ENCODE assay signal across 8 cellular contexts in the genomic region with DNA sequence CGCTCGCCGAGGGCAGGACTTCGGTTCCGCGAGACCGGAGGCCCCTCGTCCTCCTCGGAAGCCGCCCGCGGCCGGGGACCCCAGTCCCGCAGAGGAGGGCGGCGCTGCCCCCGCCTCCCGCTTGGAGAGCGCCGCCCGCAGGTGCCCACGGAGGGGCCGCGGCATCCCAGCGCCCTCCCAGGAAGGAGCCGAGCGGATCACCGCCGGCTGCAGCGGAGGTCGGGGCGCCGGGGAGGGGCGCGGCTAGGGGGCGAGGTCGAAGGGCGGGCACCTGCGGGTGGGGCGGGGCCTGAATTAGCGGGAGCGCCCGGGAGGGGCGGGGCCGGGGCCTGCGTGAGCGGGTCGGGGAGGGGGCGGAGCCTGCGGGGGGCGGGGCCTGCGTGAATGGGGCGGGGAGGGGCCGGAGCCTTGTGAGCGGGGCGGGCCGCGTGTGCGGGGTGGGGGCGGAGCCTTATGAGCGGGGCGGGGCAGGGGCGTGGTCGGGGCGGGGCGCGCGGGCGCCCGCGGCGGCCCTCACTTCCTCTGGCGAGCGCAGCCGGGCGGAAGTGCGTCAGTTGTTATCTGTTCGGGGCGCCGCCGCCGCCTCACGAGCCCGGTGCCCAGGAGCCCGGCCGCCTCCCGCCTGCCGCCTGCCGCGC. TPM values are rescaled to one million over a fixed set of nuclear protein-coding genes. Genes with fewer than 3 reads are reported as not detected.
A peak's percentile ranks its signal among the peaks of the same experiment; 100 is the strongest.
DNase-seq lines count a peak whose midpoint lies in the region; ATAC-seq and TF ChIP-seq lines count a peak whose summit lies in the region.

A gene (plus strand): TSS at position 550 of the 638 bp plus-strand sequence.

- peak; percentile 48 for ATAC-seq in HG02610 (IDR thresholded peaks at IDR 0.05; ENCODE audit: unreplicated experiment)
- ATAC-seq in Right ventricle myocardium inferior = peak; percentile 89
- peak; percentile 69 for ATAC-seq in thoracic aorta (ENCODE audit: insufficient number of reproducible peaks, low FRiP score, low read depth)

- no peak for TF ChIP-seq EP300 in ovary (IDR thresholded peaks at IDR 0.05)

- peak within 1 kb of the TSS; percentile 82 for H3K27ac Mint-ChIP-seq in activated naive CD8-positive, alpha-beta T cell treated with anti-CD3 and anti-CD28 coated beads for 36 hours

- H4K20me1 ChIP-seq in SU-DHL-6 (ENCODE audit: low read depth, low read length) = peaks cover 10% of the 10 kb centered on the region; the same call in 1 of the 2 replicates

- TF ChIP-seq POLR2A in ovary (IDR thresholded peaks at IDR 0.05) = no peak

- H3K9me3 ChIP-seq in SU-DHL-6 (ENCODE audit: insufficient read depth, low read length) = no peaks in the 10 kb centered on the region
- H3K9me3 ChIP-seq in ovary = no peaks in the 10 kb centered on the region
- no peaks in the 10 kb centered on the region for H3K9me3 ChIP-seq in thoracic aorta

- peak within 1 kb of the TSS; percentile 59 for H2AFZ ChIP-seq in SU-DHL-6 (ENCODE audit: low read depth, low read length, severe bottlenecking)

- 1 to 2% (median 1%) methylated on average over 20 to 85 of the region's 90 CpGs for WGBS in ovary, 3 donors

- H3K36me3 ChIP-seq in SU-DHL-6 (ENCODE audit: low read length) (no peaks in the 10 kb centered on the region), ovary (no peaks in the 10 kb centered on the region), thoracic aorta (no peaks in the 10 kb centered on the region)

- H3F3A ChIP-seq in SU-DHL-6 (ENCODE audit: insufficient read depth) = no peaks in the 10 kb centered on the region

- peak; percentile 59 for DNase-seq in GM04504 (ENCODE audit: low read depth)
- peak; percentile 88 for DNase-seq in NCI-H1105 (lab: John Stamatoyannopoulos, UW)
- peak; percentile 89 for DNase-seq in activated naive CD8-positive, alpha-beta T cell treated with anti-CD3 and anti-CD28 coated beads for 36 hours
- peak; percentile 97 for DNase-seq in Right ventricle myocardium inferior (ENCODE audit: missing footprints)
- DNase-seq in ovary = peak; percentile 89 to 94 (median 92)
- DNase-seq in thoracic aorta (ENCODE audit: low spot score) = peak; percentile 59

- intact Hi-C loops in Right ventricle myocardium inferior (cut with DNase I) (loop anchor here (2.0 kb wide), 1 partner anchor 17 kb away; no protein-coding TSS in a partner anchor), ovary (cut with DNase I) (loop anchor here in 1 of 4 donors (5.0 kb wide), 1 partner anchor 347 kb away; a partner anchor contains a TSS)

- peaks cover 2% of the 10 kb centered on the region for H3K36me3 Mint-ChIP-seq in activated naive CD8-positive, alpha-beta T cell treated with anti-CD3 and anti-CD28 coated beads for 36 hours

- H3K4me3 ChIP-seq in SU-DHL-6 (ENCODE audit: insufficient read depth, low read length, poor library complexity, severe bottlenecking) = peak within 1 kb of the TSS; percentile 59
- peak within 1 kb of the TSS; percentile 56 for H3K4me3 ChIP-seq in ovary
- H3K4me3 ChIP-seq in thoracic aorta = peak within 1 kb of the TSS; percentile 98

- peak within 1 kb of the TSS; percentile 50 for H3K9ac ChIP-seq in SU-DHL-6 (ENCODE audit: low read length)

- H3K79me2 ChIP-seq in SU-DHL-6 (ENCODE audit: insufficient read depth, low read length) = no peaks in the 10 kb centered on the region

- TF ChIP-seq CTCF in SU-DHL-6 (IDR thresholded peaks at IDR 0.05; ENCODE audit: insufficient read depth, low read length, poor library complexity, severe bottlenecking) = no peak
- TF ChIP-seq CTCF in ovary (IDR thresholded peaks at IDR 0.05) = no peak
- no peak for TF ChIP-seq CTCF in thoracic aorta (IDR thresholded peaks at IDR 0.05)

- H3K27me3 ChIP-seq in SU-DHL-6 (ENCODE audit: low read length) = no peaks in the 10 kb centered on the region
- no peaks in the 10 kb centered on the region for H3K27me3 ChIP-seq in ovary
- no peaks in the 10 kb centered on the region for H3K27me3 ChIP-seq in thoracic aorta (replicated peaks; ENCODE audit: insufficient read depth)

- no peaks in the 10 kb centered on the region for H3K9me2 ChIP-seq in SU-DHL-6 (replicated peaks; ENCODE audit: insufficient read depth, low read length)

- H3K4me1 ChIP-seq in ovary (ENCODE audit: insufficient read depth) = peaks cover 29% of the 10 kb centered on the region
- H3K4me1 ChIP-seq in thoracic aorta (ENCODE audit: control insufficient read depth in 1 of 2, low read depth in 2 of 2) = peaks cover 29 to 40% of the 10 kb centered on the region in 2 donors

- H3K27ac ChIP-seq in SU-DHL-6 (ENCODE audit: low read depth, low read length) (no peak within 1 kb of the TSS), ovary (peak within 1 kb of the TSS in 1 of 2 donors; percentile 71), thoracic aorta (peak within 1 kb of the TSS in 1 of 2 donors; percentile 52)

- no peaks in the 10 kb centered on the region for H3K27me3 Mint-ChIP-seq in activated naive CD8-positive, alpha-beta T cell treated with anti-CD3 and anti-CD28 coated beads for 36 hours

- H3K9me3 Mint-ChIP-seq in activated naive CD8-positive, alpha-beta T cell treated with anti-CD3 and anti-CD28 coated beads for 36 hours = no peaks in the 10 kb centered on the region

- peak within 1 kb of the TSS; percentile 76 for H3K4me3 Mint-ChIP-seq in activated naive CD8-positive, alpha-beta T cell treated with anti-CD3 and anti-CD28 coated beads for 36 hours

- peak within 1 kb of the TSS; percentile 71 for H3K4me2 ChIP-seq in SU-DHL-6 (ENCODE audit: low read depth, low read length, poor library complexity, severe bottlenecking)

- peaks cover 52% of the 10 kb centered on the region for H3K4me1 Mint-ChIP-seq in activated naive CD8-positive, alpha-beta T cell treated with anti-CD3 and anti-CD28 coated beads for 36 hours

RNA-seq across cellular contexts. Expression of the gene that starts here (rescaled TPM):
- total RNA-seq in activated naive CD8-positive, alpha-beta T cell treated with anti-CD3 and anti-CD28 coated beads for 36 hours = 10 to 100 TPM; 53.1 to 55.9 TPM
- total RNA-seq in Right ventricle myocardium inferior = 51.9 TPM
- 10 to 100 TPM; 12.6 to 69.5 (median 54.3) TPM for total RNA-seq in ovary
- polyA plus RNA-seq in ovary = 10 to 100 TPM in 1 of 2 donors, 1 to 10 TPM in 1; 3.2 to 22.2 TPM
- total RNA-seq in thoracic aorta = 10 to 100 TPM; 20.2 to 22.5 TPM
